In the genomic region with DNA sequence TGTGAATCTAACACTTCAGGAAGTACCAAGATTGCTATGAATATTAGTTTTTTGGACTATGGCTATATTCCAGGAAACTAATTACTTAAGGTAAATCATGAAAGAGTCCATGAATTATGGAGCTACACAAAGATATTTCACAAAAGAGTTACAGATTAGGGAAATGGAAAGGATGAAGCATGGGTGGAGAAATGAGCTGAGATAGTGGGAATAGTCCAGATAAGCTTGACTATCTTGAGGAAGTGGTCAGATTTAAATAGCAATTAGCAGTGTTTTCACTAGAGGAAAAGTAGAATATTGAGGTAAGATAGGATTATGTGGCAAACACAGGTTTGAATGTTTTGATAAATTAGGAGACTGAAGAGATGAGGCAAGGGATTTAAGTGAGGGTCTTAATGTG, we compare ENCODE assay signal across 18 cellular contexts. TPM values are rescaled to one million over a fixed set of nuclear protein-coding genes. Genes with fewer than 3 reads are reported as not detected.
A peak's percentile ranks its signal among the peaks of the same experiment; 100 is the strongest.
DNase-seq lines count a peak whose midpoint lies in the region; ATAC-seq and TF ChIP-seq lines count a peak whose summit lies in the region.
"Had no signal": no experiment of that assay in that cellular context is flagged by ENCODE, and none has a peak within 500 bp of the region (broad histone marks: within the 10 kb centered on the region; RNA-seq: fewer than 3 reads in every experiment).

No MANE protein-coding gene starts in this region.

- H3K4me1 ChIP-seq in PC-9 (replicated peaks; ENCODE audit: insufficient read depth): peaks cover 29% of the 10 kb centered on the region
- peaks cover 0 to 21% (median 0%) of the 10 kb centered on the region in 3 donors for H3K4me1 ChIP-seq in esophagus squamous epithelium
- H3K4me1 ChIP-seq in CD8-positive, alpha-beta T cell (ENCODE audit: insufficient read depth, low read length): no peaks in the 10 kb centered on the region

- DNase-seq in Daoy (ENCODE audit: low read depth) (peak; percentile 13), PC-9 (no peak), esophagus squamous epithelium (lab: John Stamatoyannopoulos, UW) (no peak), renal cortical epithelial cell (ENCODE audit: low read depth) (peak; percentile 2), NCI-H1048 (lab: John Stamatoyannopoulos, UW) (no peak), D341Med (ENCODE audit: low spot score) (no peak)
- no peak for DNase-seq in CD8-positive, alpha-beta T cell
- DNase-seq: activated CD4-positive, alpha-beta T cell treated with anti-CD3 and anti-CD28 coated beads, Interleukin-2, amount 10 ng/mL, durations not matched to agents 7 days and 5 days; activated CD8-positive, alpha-beta memory T cell treated with anti-CD3 and anti-CD28 coated beads, Interleukin-2, amount 50 U/mL, for 48 hours; activated gamma-delta T cell treated with Interleukin-2 at 50 U/mL for 16 hours; COR-L47; erythroblast; NCI-H1930; NCI-H510A treated with DMSO at 0.1 percent for 48 hours; small intestine; stimulated activated CD4-positive, alpha-beta T cell treated with anti-CD3 and anti-CD28 coated beads, Interleukin-4, amount 100 ng/mL, for 4 hours; stimulated activated CD8-positive, alpha-beta memory T cell treated with anti-CD3 and anti-CD28 coated beads, Interleukin-4, amount 100 ng/mL, for 48 hours had no signal

- no peak for TF ChIP-seq POLR2A in esophagus squamous epithelium (IDR thresholded peaks at IDR 0.05)

- H3K9me3 Mint-ChIP-seq in CD8-positive, alpha-beta T cell: peaks cover 2% of the 10 kb centered on the region

- H3K4me3 Mint-ChIP-seq in CD8-positive, alpha-beta T cell: no peak overlapping the region
- H3K4me3 Mint-ChIP-seq: activated CD4-positive, alpha-beta T cell treated with anti-CD3 and anti-CD28 coated beads, Interleukin-2, amount 10 ng/mL, durations not matched to agents 7 days and 5 days had no signal

- peak overlapping the region; percentile 40; the same call in 1 of the 2 replicates for H2AFZ ChIP-seq in PC-9

- no peaks in the 10 kb centered on the region for H3K79me2 ChIP-seq in PC-9 (ENCODE audit: low read depth)

- H3K36me3 Mint-ChIP-seq in CD8-positive, alpha-beta T cell: no peaks in the 10 kb centered on the region

- H3K4me3 ChIP-seq in PC-9 (no peak overlapping the region), esophagus squamous epithelium (no peak overlapping the region)
- no peak overlapping the region for H3K4me3 ChIP-seq in CD8-positive, alpha-beta T cell (ENCODE audit: low read depth, low read length)

- H3K27me3 ChIP-seq in PC-9 (ENCODE audit: insufficient read depth, low read depth) (no peaks in the 10 kb centered on the region), esophagus squamous epithelium (no peaks in the 10 kb centered on the region)
- H3K27me3 ChIP-seq in CD8-positive, alpha-beta T cell (ENCODE audit: insufficient read depth, low read length): no peaks in the 10 kb centered on the region

- H3K9me2 ChIP-seq in PC-9 (ENCODE audit: insufficient read depth): no peaks in the 10 kb centered on the region

- H3K4me1 Mint-ChIP-seq in CD8-positive, alpha-beta T cell (ENCODE audit: low read depth): no peaks in the 10 kb centered on the region

- ATAC-seq in HG02623 (IDR thresholded peaks at IDR 0.05; ENCODE audit: unreplicated experiment): no peak
- ATAC-seq in CD8-positive, alpha-beta T cell: no peak

- H3K4me2 ChIP-seq in PC-9: peak overlapping the region; percentile 62

- H3K27ac Mint-ChIP-seq in CD8-positive, alpha-beta T cell: no peak overlapping the region
- H3K27ac Mint-ChIP-seq: activated CD4-positive, alpha-beta T cell treated with anti-CD3 and anti-CD28 coated beads, Interleukin-2, amount 10 ng/mL, durations not matched to agents 7 days and 5 days had no signal

- TF ChIP-seq CTCF in PC-9 (conservative IDR thresholded peaks at IDR 0.05): no peak
- no peak for TF ChIP-seq CTCF in esophagus squamous epithelium (IDR thresholded peaks at IDR 0.05)
- TF ChIP-seq CTCF in CD8-positive, alpha-beta T cell (IDR thresholded peaks at IDR 0.05): no peak

- CTCF ChIA-PET in PC-9 (lab: Charles Lee): interaction anchor here (0.5 kb wide), 1 partner anchor 691 kb away, joined by 5 read pairs; no protein-coding TSS in a partner anchor
- CTCF ChIA-PET in CD8-positive, alpha-beta T cell (lab: Charles Lee): no interaction called here

- no peaks in the 10 kb centered on the region for H3K27me3 Mint-ChIP-seq in CD8-positive, alpha-beta T cell (ENCODE audit: low read depth)
- H3K27me3 Mint-ChIP-seq: activated CD4-positive, alpha-beta T cell treated with anti-CD3 and anti-CD28 coated beads, Interleukin-2, amount 10 ng/mL, durations not matched to agents 7 days and 5 days had no signal

- intact Hi-C loops in PC-9 (cut with micrococcal nuclease; ENCODE audit: unreplicated experiment) (loop anchor here (2.0 kb wide), 2 partner anchors 63 to 99 kb away; no protein-coding TSS in a partner anchor), esophagus squamous epithelium (cut with DNase I) (no loop called here)
- intact Hi-C loops in CD8-positive, alpha-beta T cell (cut with DNase I, micrococcal nuclease): no loop called here

- H3K9me3 ChIP-seq in PC-9 (ENCODE audit: insufficient read depth, low read depth): peaks cover 12% of the 10 kb centered on the region
- no peaks in the 10 kb centered on the region for H3K9me3 ChIP-seq in esophagus squamous epithelium
- no peaks in the 10 kb centered on the region for H3K9me3 ChIP-seq in CD8-positive, alpha-beta T cell (ENCODE audit: low read length)

- H4K20me1 ChIP-seq in PC-9 (ENCODE audit: insufficient read depth): no peaks in the 10 kb centered on the region

- H3F3A ChIP-seq in PC-9 (ENCODE audit: insufficient read depth, low read depth): peaks cover 14% of the 10 kb centered on the region; the same call in 1 of the 2 replicates

- POLR2A ChIA-PET in PC-9 (lab: Charles Lee; ENCODE audit: unreplicated experiment): interaction anchor here (0.9 kb wide), 1 partner anchor 63 kb away, joined by 13 read pairs; no protein-coding TSS in a partner anchor
- POLR2A ChIA-PET in CD8-positive, alpha-beta T cell (lab: Charles Lee): no interaction called here

- no peaks in the 10 kb centered on the region for H3K36me3 ChIP-seq in PC-9 (ENCODE audit: low read depth)
- no peaks in the 10 kb centered on the region for H3K36me3 ChIP-seq in esophagus squamous epithelium
- H3K36me3 ChIP-seq in CD8-positive, alpha-beta T cell (ENCODE audit: insufficient read depth, low read length): no peaks in the 10 kb centered on the region

- H3K27ac ChIP-seq in PC-9 (peak overlapping the region; percentile 94), esophagus squamous epithelium (peak overlapping the region; percentile 39 to 81 (median 58))
- H3K27ac ChIP-seq in CD8-positive, alpha-beta T cell (ENCODE audit: low read depth, low read length): no peak overlapping the region

- BruUV-seq in PC-9 (replicated peaks; lab: Mats Ljungman, UMichigan): no TSS peak

RNA-seq across cellular contexts. Expression of a gene that starts 42.1 kb away (rescaled TPM):
- 35.2 and 35.3 TPM in 2 replicates for total RNA-seq in Daoy (2014; rRNA removed; shearing (Covaris generic))
- total RNA-seq in PC-9 (2021) (32.7 and 38.4 TPM in 2 replicates), esophagus squamous epithelium (10 to 100 TPM; 13.8 to 30.6 (median 18.9) TPM), renal cortical epithelial cell (59.6 and 63.8 TPM in 2 replicates)
- total RNA-seq in CD8-positive, alpha-beta T cell: 1 to 10 TPM; 1.1 to 1.9 TPM

Comparison
In these comparisons a context has a peak if more than half of its experiments do, and no peak if none do; other contexts are left out.
1. DNase-seq: peak in Daoy (single experiment) and renal cortical epithelial cell (single experiment); none in PC-9 (0 of 2), esophagus squamous epithelium (single experiment), NCI-H1048 (single experiment), D341Med (single experiment) and CD8-positive, alpha-beta T cell (0 of 7).
2. RNA of a gene that starts 42.1 kb away (total RNA-seq): 59.6 to 63.8 TPM in renal cortical epithelial cell, 32.7 to 38.4 TPM in PC-9, 35.2 to 35.3 TPM in Daoy and 13.8 to 30.6 TPM in esophagus squamous epithelium; 1.1 to 1.9 TPM in CD8-positive, alpha-beta T cell; every median in the first group is over 4 times any median in the second.